ENCODE assay signal across 15 cellular contexts in the genomic region with DNA sequence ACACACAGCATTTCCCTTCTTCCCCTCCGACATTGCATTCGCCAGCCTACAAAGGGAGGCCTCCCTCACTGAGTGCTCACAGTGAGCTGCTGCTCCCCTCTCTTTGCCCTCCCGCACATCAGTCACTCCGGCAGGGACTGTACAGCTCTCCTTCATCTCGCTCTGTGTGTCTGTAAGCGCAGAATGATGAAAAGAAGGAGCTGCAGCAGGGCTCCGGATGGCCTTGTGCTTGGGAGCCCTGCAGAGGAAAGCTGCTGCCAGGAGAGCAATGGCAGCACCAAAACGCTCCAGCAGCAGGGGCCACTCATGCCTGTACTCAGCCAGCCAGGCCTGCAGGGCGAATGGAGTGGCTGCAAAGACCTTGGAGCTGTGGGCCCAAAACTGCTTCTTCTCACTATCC.
"Had no signal": no experiment of that assay in that cellular context is flagged by ENCODE, and none has a peak within 500 bp of the region (broad histone marks: within the 10 kb centered on the region; RNA-seq: fewer than 3 reads in every experiment).

No MANE protein-coding gene starts in this region.

- H3K36me3 ChIP-seq: breast epithelium, left ventricle myocardium inferior, ovary, tibial artery had no signal

- H3K27ac Mint-ChIP-seq: activated CD4-positive, alpha-beta T cell treated with anti-CD3 and anti-CD28 coated beads, Interleukin-2, amount 10 ng/mL, durations not matched to agents 24 days and 14 days; activated naive CD8-positive, alpha-beta T cell treated with anti-CD3 and anti-CD28 coated beads, Interleukin-2, amount 10 ng/mL, durations not matched to agents 7 days and 5 days; activated T-helper 1 cell treated with anti-CD3 and anti-CD28 coated beads, Interleukin-12 subunit alpha, Interleukin-12 subunit beta, Interleukin-2, Interleukin-4 antibody, amounts not matched to agents 30 ng/mL and 10 ng/mL and 1 ng/mL, durations not matched to agents 14 hours and 24 hours and 36 hours; memory B cell; natural killer cell treated with Interleukin-12 subunit alpha and Interleukin-12 subunit beta and Interleukin-15 and Interleukin-18, amount 100 ng/mL, for 72 hours had no signal

- H3K4me3 Mint-ChIP-seq: activated CD4-positive, alpha-beta T cell treated with anti-CD3 and anti-CD28 coated beads, Interleukin-2, amount 10 ng/mL, durations not matched to agents 24 days and 14 days; activated naive CD8-positive, alpha-beta T cell treated with anti-CD3 and anti-CD28 coated beads, Interleukin-2, amount 10 ng/mL, durations not matched to agents 7 days and 5 days; activated T-helper 1 cell treated with anti-CD3 and anti-CD28 coated beads, Interleukin-12 subunit alpha, Interleukin-12 subunit beta, Interleukin-2, Interleukin-4 antibody, amounts not matched to agents 30 ng/mL and 10 ng/mL and 1 ng/mL, durations not matched to agents 14 hours and 24 hours and 36 hours; memory B cell; natural killer cell treated with Interleukin-12 subunit alpha and Interleukin-12 subunit beta and Interleukin-15 and Interleukin-18, amount 100 ng/mL, for 72 hours had no signal

- H3K4me1 Mint-ChIP-seq: activated CD4-positive, alpha-beta T cell treated with anti-CD3 and anti-CD28 coated beads, Interleukin-2, amount 10 ng/mL, durations not matched to agents 24 days and 14 days; activated naive CD8-positive, alpha-beta T cell treated with anti-CD3 and anti-CD28 coated beads, Interleukin-2, amount 10 ng/mL, durations not matched to agents 7 days and 5 days; memory B cell had no signal

- H3K4me3 ChIP-seq: breast epithelium, hepatocyte, left ventricle myocardium inferior, ovary, tibial artery had no signal

- H3K9me3 ChIP-seq: breast epithelium, left ventricle myocardium inferior, ovary, tibial artery had no signal

- H3K9me3 Mint-ChIP-seq: activated CD4-positive, alpha-beta T cell treated with anti-CD3 and anti-CD28 coated beads, Interleukin-2, amount 10 ng/mL, durations not matched to agents 24 days and 14 days; activated naive CD8-positive, alpha-beta T cell treated with anti-CD3 and anti-CD28 coated beads, Interleukin-2, amount 10 ng/mL, durations not matched to agents 7 days and 5 days; activated T-helper 1 cell treated with anti-CD3 and anti-CD28 coated beads, Interleukin-12 subunit alpha, Interleukin-12 subunit beta, Interleukin-2, Interleukin-4 antibody, amounts not matched to agents 30 ng/mL and 10 ng/mL and 1 ng/mL, durations not matched to agents 14 hours and 24 hours and 36 hours; memory B cell; natural killer cell treated with Interleukin-12 subunit alpha and Interleukin-12 subunit beta and Interleukin-15 and Interleukin-18, amount 100 ng/mL, for 72 hours had no signal

- ATAC-seq: natural killer cell treated with Interleukin-12 subunit alpha and Interleukin-12 subunit beta and Interleukin-15 and Interleukin-18, amount 100 ng/mL, for 72 hours had no signal

- DNase-seq: activated CD4-positive, alpha-beta T cell treated with anti-CD3 and anti-CD28 coated beads, Interleukin-2, amount 10 ng/mL, durations not matched to agents 24 days and 14 days; activated CD4-positive, CD25-positive, alpha-beta regulatory T cell; activated CD8-positive, alpha-beta memory T cell treated with anti-CD3 and anti-CD28 coated beads for 24 hours; activated naive CD8-positive, alpha-beta T cell treated with anti-CD3 and anti-CD28 coated beads, Interleukin-2, amount 10 ng/mL, durations not matched to agents 7 days and 5 days; anterior cingulate cortex; kidney; left ventricle myocardium inferior; ovary; stimulated activated CD4-positive, alpha-beta T cell treated with anti-CD3 and anti-CD28 coated beads, Interleukin-1b, Interleukin-23, amount 100 ng/mL, for 48 hours; tibial artery had no signal

- H3K27ac ChIP-seq: breast epithelium, hepatocyte, left ventricle myocardium inferior, ovary, tibial artery had no signal

- H3K27me3 ChIP-seq: breast epithelium, hepatocyte, ovary, tibial artery had no signal

- H3K4me1 ChIP-seq: breast epithelium, left ventricle myocardium inferior, tibial artery had no signal

- H3K36me3 Mint-ChIP-seq: activated naive CD8-positive, alpha-beta T cell treated with anti-CD3 and anti-CD28 coated beads, Interleukin-2, amount 10 ng/mL, durations not matched to agents 7 days and 5 days; memory B cell; natural killer cell treated with Interleukin-12 subunit alpha and Interleukin-12 subunit beta and Interleukin-15 and Interleukin-18, amount 100 ng/mL, for 72 hours had no signal
